Comparison of ENCODE assay signal across 8 cellular contexts in the genomic region with DNA sequence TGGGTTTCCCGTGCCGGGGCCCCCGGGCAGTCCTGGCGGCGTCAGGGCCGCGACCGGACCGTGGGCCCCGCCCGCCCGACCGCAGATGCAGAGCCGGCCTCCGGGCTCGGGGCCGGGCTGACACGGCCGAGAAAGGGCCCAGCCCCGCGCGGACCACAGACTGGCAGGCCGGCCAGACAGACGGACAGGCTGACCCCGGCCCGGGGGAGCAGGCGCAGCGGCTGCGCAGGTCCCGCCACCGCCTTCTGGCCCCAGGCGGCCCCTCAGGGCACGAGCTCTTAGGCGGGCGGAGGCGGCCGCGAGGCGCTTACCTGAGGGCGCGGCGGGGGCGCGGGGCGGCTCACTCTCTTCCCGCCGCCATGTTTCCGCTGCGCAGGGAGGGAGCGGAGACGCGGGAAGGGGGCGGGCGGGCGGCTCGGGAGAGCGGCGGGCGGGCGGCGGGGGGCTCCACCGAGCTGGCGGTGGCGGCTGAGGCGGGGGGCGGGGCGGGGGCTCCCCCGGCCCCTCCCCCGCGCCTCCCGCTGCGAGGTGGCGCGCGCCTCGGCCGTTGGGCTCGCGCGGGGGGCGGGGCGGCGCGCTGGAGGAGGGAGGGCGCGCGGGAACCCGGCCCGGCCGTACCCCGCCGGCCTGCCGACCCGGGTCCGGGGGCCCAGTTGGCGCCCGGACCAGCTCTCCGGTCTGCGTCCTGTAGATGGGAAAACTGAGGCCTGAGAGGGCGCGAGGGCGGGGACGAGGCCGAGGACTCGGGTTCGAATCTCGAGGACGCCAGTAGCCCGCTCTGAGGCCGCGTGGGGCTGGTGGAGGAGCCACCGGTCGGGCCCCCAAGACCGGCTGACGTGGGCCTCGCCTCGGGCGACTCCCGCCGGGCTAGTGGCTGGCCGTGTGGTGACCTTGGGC. TPM values are rescaled to one million over a fixed set of nuclear protein-coding genes. Genes with fewer than 3 reads are reported as not detected.
DNase-seq lines count a peak whose midpoint lies in the region; ATAC-seq and TF ChIP-seq lines count a peak whose summit lies in the region.

A gene (minus strand): TSS at position 559 of the 897 bp plus-strand sequence. CDS start 56,173 bp downstream, outside the sequence.

- H3K4me3 Mint-ChIP-seq in stimulated activated memory B cell treated with anti-CD40 and anti-IgM and Interleukin-4, amounts not matched to agents 10 μg/mL and 1 μg/mL and 100 μg/mL, for 72 hours = peak within 1 kb of the TSS; percentile 87

- ATAC-seq in GM18505 (IDR thresholded peaks at IDR 0.05; ENCODE audit: unreplicated experiment) = peak; percentile 36
- ATAC-seq in HG03066 (IDR thresholded peaks at IDR 0.05; ENCODE audit: low read depth, unreplicated experiment) = peak; percentile 34
- ATAC-seq in stimulated activated memory B cell treated with anti-CD40 and anti-IgM and Interleukin-4, amounts not matched to agents 10 μg/mL and 1 μg/mL and 100 μg/mL, for 72 hours = peak; percentile 76

- no peaks in the 10 kb centered on the region for H3K36me3 Mint-ChIP-seq in stimulated activated memory B cell treated with anti-CD40 and anti-IgM and Interleukin-4, amounts not matched to agents 10 μg/mL and 1 μg/mL and 100 μg/mL, for 72 hours

- H3K27ac Mint-ChIP-seq in stimulated activated memory B cell treated with anti-CD40 and anti-IgM and Interleukin-4, amounts not matched to agents 10 μg/mL and 1 μg/mL and 100 μg/mL, for 72 hours = peak within 1 kb of the TSS; percentile 78

- H3K27me3 ChIP-seq in esophagus (ENCODE audit: control insufficient read depth in 1 of 2, insufficient read depth in 2 of 2, low read length in 2 of 2) (no peaks in the 10 kb centered on the region), muscle layer of duodenum (ENCODE audit: low read depth, low read length) (no peaks in the 10 kb centered on the region)

- no peak for TF ChIP-seq CTCF in 22Rv1 (IDR thresholded peaks at IDR 0.05)

- no peaks in the 10 kb centered on the region for H3K9me3 ChIP-seq in esophagus (ENCODE audit: control insufficient read depth in 2 of 2, insufficient read depth in 1 of 2, low read depth in 1 of 2, low read length in 1 of 2)
- no peaks in the 10 kb centered on the region for H3K9me3 ChIP-seq in muscle layer of duodenum (ENCODE audit: control insufficient read depth in 1 of 2, low read length in 2 of 2)

- no peaks in the 10 kb centered on the region for H3K9me3 Mint-ChIP-seq in stimulated activated memory B cell treated with anti-CD40 and anti-IgM and Interleukin-4, amounts not matched to agents 10 μg/mL and 1 μg/mL and 100 μg/mL, for 72 hours

- H3K27ac ChIP-seq in 22Rv1 (peak within 1 kb of the TSS; percentile 91), esophagus (ENCODE audit: low read depth in 2 of 2, low read length in 1 of 2) (peak within 1 kb of the TSS; percentile 91), muscle layer of duodenum (ENCODE audit: low read length) (peak within 1 kb of the TSS; percentile 87)

- H3K4me1 ChIP-seq in esophagus (ENCODE audit: control insufficient read depth in 2 of 2, insufficient read depth in 2 of 2, low read length in 1 of 2) (no peaks in the 10 kb centered on the region), muscle layer of duodenum (ENCODE audit: control insufficient read depth in 1 of 2, insufficient read depth in 2 of 2, low read length in 2 of 2) (peaks cover 0 to 30% of the 10 kb centered on the region in 2 donors)

- peak; percentile 59 for TF ChIP-seq POLR2A in GM18505 (IDR thresholded peaks at IDR 0.05; ENCODE audit: borderline replicate concordance, extremely low read depth, insufficient read depth, insufficient read length)

- H3K4me1 Mint-ChIP-seq in stimulated activated memory B cell treated with anti-CD40 and anti-IgM and Interleukin-4, amounts not matched to agents 10 μg/mL and 1 μg/mL and 100 μg/mL, for 72 hours = peaks cover 8% of the 10 kb centered on the region

- peak within 1 kb of the TSS; percentile 76 to 93 for H3K4me3 ChIP-seq in esophagus (ENCODE audit: low read depth in 1 of 2, low read length in 2 of 2)
- peak within 1 kb of the TSS; percentile 71 to 74 for H3K4me3 ChIP-seq in muscle layer of duodenum (ENCODE audit: low read depth in 1 of 2, low read length in 2 of 2)

- WGBS in esophagus, 2 donors = 0 to 1% methylated on average over 66 to 121 of the region's 121 CpGs

- DNase-seq in NCI-H510A treated with DMSO at 0.1 percent for 48 hours (lab: John Stamatoyannopoulos, UW) = peak; percentile 94
- peak; percentile 77 for DNase-seq in activated CD8-positive, alpha-beta memory T cell treated with anti-CD3 and anti-CD28 coated beads, Interleukin-2, amount 50 U/mL, for 48 hours

- no peaks in the 10 kb centered on the region for H3K27me3 Mint-ChIP-seq in stimulated activated memory B cell treated with anti-CD40 and anti-IgM and Interleukin-4, amounts not matched to agents 10 μg/mL and 1 μg/mL and 100 μg/mL, for 72 hours

- no peaks in the 10 kb centered on the region for H3K36me3 ChIP-seq in esophagus (ENCODE audit: control insufficient read depth in 2 of 2, insufficient read depth in 2 of 2, low read length in 1 of 2)
- H3K36me3 ChIP-seq in muscle layer of duodenum (ENCODE audit: control insufficient read depth in 1 of 2, insufficient read depth in 2 of 2, low read length in 2 of 2) = no peaks in the 10 kb centered on the region

RNA-seq across cellular contexts. Expression of the gene that starts here (rescaled TPM):
- 10 to 100 TPM; 11.1 to 12.8 TPM for polyA plus RNA-seq in esophagus

Comparison
In these comparisons a context has a peak if more than half of its experiments do, and no peak if none do; other contexts are left out.
1. Peak in every context shown above with its lines: DNase-seq, ATAC-seq, H3K4me3 ChIP-seq and H3K27ac ChIP-seq.